Comparison of ENCODE assay signal across 13 cellular contexts in the genomic region with DNA sequence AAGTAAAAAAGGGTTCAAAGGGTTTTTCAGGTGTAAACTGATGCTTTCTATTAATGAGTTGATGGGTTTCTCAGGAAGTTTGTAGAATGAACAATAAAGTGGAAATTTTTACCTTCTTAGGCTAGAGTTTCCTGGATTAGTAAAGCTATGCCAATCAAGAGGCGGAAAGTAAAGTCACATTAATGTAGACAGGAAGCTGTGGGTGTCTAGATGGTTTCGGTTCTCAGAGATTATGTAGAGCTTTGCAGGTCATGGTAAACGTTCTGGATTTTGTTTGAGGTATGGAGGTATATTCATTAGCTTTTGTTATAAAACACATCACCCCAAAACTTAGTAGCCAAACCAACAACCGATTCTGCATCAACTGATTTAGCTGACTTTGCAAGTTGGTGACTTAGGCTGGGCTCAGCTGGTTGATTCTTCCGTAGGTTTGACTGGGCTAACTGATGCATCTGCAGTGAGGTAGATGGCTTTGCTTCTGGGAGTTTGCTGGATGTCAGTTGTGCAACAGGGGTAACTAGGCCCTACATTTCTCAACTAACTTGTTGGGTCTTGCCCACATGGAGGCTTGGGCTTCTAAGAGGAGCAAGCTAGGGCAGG.
"Had no signal": no experiment of that assay in that cellular context is flagged by ENCODE, and none has a peak within 500 bp of the region (broad histone marks: within the 10 kb centered on the region; RNA-seq: fewer than 3 reads in every experiment).

No MANE protein-coding gene starts in this region.

- H3K9me3 Mint-ChIP-seq: dendritic cell treated with granulocyte-macrophage colony-stimulating factor and Interleukin-4, amounts not matched to agents 40 ng/mL and 50 ng/mL, for 4 days had no signal

- H3K4me3 Mint-ChIP-seq: activated CD8-positive, alpha-beta T cell treated with anti-CD3 and anti-CD28 coated beads, Interleukin-2, amount 10 ng/mL, durations not matched to agents 7 days and 5 days; dendritic cell treated with granulocyte-macrophage colony-stimulating factor and Interleukin-4, amounts not matched to agents 40 ng/mL and 50 ng/mL, for 4 days; stimulated activated memory B cell treated with anti-CD40 and anti-IgM and Interleukin-4, amounts not matched to agents 10 μg/mL and 1 μg/mL and 100 μg/mL, for 72 hours had no signal

- H3K4me2 ChIP-seq: hepatocyte had no signal

- H3K27me3 ChIP-seq: right atrium auricular region, transverse colon had no signal

- H3K9me3 ChIP-seq: transverse colon had no signal

- H2AFZ ChIP-seq: hepatocyte had no signal

- DNase-seq: activated CD4-positive, CD25-positive, alpha-beta regulatory T cell treated with anti-CD3 and anti-CD28 coated beads, Interleukin-2, amount 50 U/mL, for 72 hours; activated CD8-positive, alpha-beta memory T cell treated with anti-CD3 and anti-CD28 coated beads, Interleukin-2, amount 50 U/mL, for 48 hours; activated CD8-positive, alpha-beta T cell treated with anti-CD3 and anti-CD28 coated beads, Interleukin-2, amount 10 ng/mL, durations not matched to agents 7 days and 5 days; activated naive CD4-positive, alpha-beta T cell treated with anti-CD3 and anti-CD28 coated beads, Interleukin-2, amount 50 U/mL, for 16 hours; cerebellar nuclear complex; kidney glomerular epithelial cell; small intestine; T-helper 9 cell; transverse colon had no signal

- ATAC-seq: activated CD8-positive, alpha-beta T cell treated with anti-CD3 and anti-CD28 coated beads, Interleukin-2, amount 10 ng/mL, durations not matched to agents 7 days and 5 days; stimulated activated memory B cell treated with anti-CD40 and anti-IgM and Interleukin-4, amounts not matched to agents 10 μg/mL and 1 μg/mL and 100 μg/mL, for 72 hours had no signal

- H3K36me3 ChIP-seq: right atrium auricular region, transverse colon had no signal

- H3K4me1 Mint-ChIP-seq: stimulated activated memory B cell treated with anti-CD40 and anti-IgM and Interleukin-4, amounts not matched to agents 10 μg/mL and 1 μg/mL and 100 μg/mL, for 72 hours had no signal

- H3K27me3 Mint-ChIP-seq: dendritic cell treated with granulocyte-macrophage colony-stimulating factor and Interleukin-4, amounts not matched to agents 40 ng/mL and 50 ng/mL, for 4 days had no signal

- H3K36me3 Mint-ChIP-seq: stimulated activated memory B cell treated with anti-CD40 and anti-IgM and Interleukin-4, amounts not matched to agents 10 μg/mL and 1 μg/mL and 100 μg/mL, for 72 hours had no signal

- H3K27ac ChIP-seq: hepatocyte, right atrium auricular region, transverse colon had no signal

- H3K4me1 ChIP-seq: right atrium auricular region, transverse colon had no signal

- H3K4me3 ChIP-seq: hepatocyte, right atrium auricular region, transverse colon had no signal

- H3K79me2 ChIP-seq: hepatocyte had no signal

- H3K27ac Mint-ChIP-seq: activated CD8-positive, alpha-beta T cell treated with anti-CD3 and anti-CD28 coated beads, Interleukin-2, amount 10 ng/mL, durations not matched to agents 7 days and 5 days; dendritic cell treated with granulocyte-macrophage colony-stimulating factor and Interleukin-4, amounts not matched to agents 40 ng/mL and 50 ng/mL, for 4 days; stimulated activated memory B cell treated with anti-CD40 and anti-IgM and Interleukin-4, amounts not matched to agents 10 μg/mL and 1 μg/mL and 100 μg/mL, for 72 hours had no signal
